ENCODE assay signal across 2 cellular contexts in genomic region chr17:15629991-15630390, GRCh38. TPM values are rescaled to one million over a fixed set of nuclear protein-coding genes. Genes with fewer than 3 reads are reported as not detected.
"Had no signal": no experiment of that assay in that cellular context is flagged by ENCODE, and none has a peak within 500 bp of the region (broad histone marks: within the 10 kb centered on the region; RNA-seq: fewer than 3 reads in every experiment).

No MANE protein-coding gene starts in this region.

RNA-seq across cellular contexts. Expression of gene FBXW10B, which starts 10.5 kb away (rescaled TPM):
- total RNA-seq: ascending aorta, cardiac muscle cell had no signal
